In genomic region chr5:122507581-122507980, GRCh38 we compare ENCODE assay signal across 17 cellular contexts.
A peak's percentile ranks its signal among the peaks of the same experiment; 100 is the strongest.
DNase-seq lines count a peak whose midpoint lies in the region; ATAC-seq, FAIRE-seq and TF ChIP-seq lines count a peak whose summit lies in the region.
"Had no signal": no experiment of that assay in that cellular context is flagged by ENCODE, and none has a peak within 500 bp of the region (broad histone marks: within the 10 kb centered on the region; RNA-seq: fewer than 3 reads in every experiment).

No MANE protein-coding gene starts in this region.

- H2AFZ ChIP-seq in HepG2 (ENCODE audit: low read length), result no peak overlapping the region

- H3K27me3 ChIP-seq in bronchial epithelial cell (ENCODE audit: control insufficient read depth, insufficient read depth, low read length) (no peaks in the 10 kb centered on the region), HepG2 (ENCODE audit: control insufficient read depth in 1 of 2, insufficient read depth in 2 of 2, low read length in 2 of 2) (no peaks in the 10 kb centered on the region)
- H3K27me3 ChIP-seq: SJSA1 had no signal

- H3K36me3 ChIP-seq in bronchial epithelial cell (ENCODE audit: control insufficient read depth, insufficient read depth, low read length) (no peaks in the 10 kb centered on the region), HepG2 (replicated peaks in 1 of 2; ENCODE audit: control insufficient read depth in 1 of 2, insufficient read depth in 2 of 2, low read length in 2 of 2) (no peaks in the 10 kb centered on the region)
- H3K36me3 ChIP-seq: SJSA1 had no signal

- in situ Hi-C loops in HepG2 (cut with HindIII; ENCODE audit: extremely low pct_ligation_motif_present, low pct_unique_long_range_greater_than_20kb), result loop anchor here (25.0 kb wide), 1 partner anchor 1105 kb away; no protein-coding TSS in a partner anchor

- CTCF ChIA-PET in HepG2 (lab: Yijun Ruan, JAX; ENCODE audit: low intra/inter-chr PET ratio, low total read pairs), result no interaction called here

- no peaks in the 10 kb centered on the region for H3K9me3 ChIP-seq in HepG2 (ENCODE audit: low read length)
- H3K9me3 ChIP-seq: Caco-2, SJSA1 had no signal

- H3K9ac ChIP-seq in HepG2 (ENCODE audit: insufficient read depth, low read depth, low read length), result no peak overlapping the region

- intact Hi-C loops in HepG2 (cut with micrococcal nuclease; ENCODE audit: unreplicated experiment), result no loop called here

- H3K4me3 ChIP-seq in bronchial epithelial cell (ENCODE audit: low read depth, low read length) (no peak overlapping the region), HepG2 (replicated peaks in 1 of 3; ENCODE audit: insufficient read depth in 1 of 3, low read depth in 2 of 3, low read length in 3 of 3) (no peak overlapping the region)
- H3K4me3 ChIP-seq: SJSA1 had no signal

- POLR2A ChIA-PET in HepG2 (lab: Yijun Ruan, JAX), result no interaction called here

- TF ChIP-seq CTCF in bronchial epithelial cell (IDR thresholded peaks at IDR 0.05; ENCODE audit: insufficient read depth, low read length, severe bottlenecking) (no peak), HepG2 (CRISPR knock-in tag; IDR thresholded peaks at IDR 0.05) (no peak)

- H3K4me1 ChIP-seq in HepG2 (ENCODE audit: insufficient read depth, low read length), result no peaks in the 10 kb centered on the region; the same call in 1 of the 2 replicates
- H3K4me1 ChIP-seq: Caco-2, SJSA1 had no signal

- no TSS peak for BruUV-seq in HepG2 (replicated peaks; lab: Mats Ljungman, UMichigan)

- no peaks in the 10 kb centered on the region for H3K79me2 ChIP-seq in HepG2 (ENCODE audit: insufficient read depth, low read length)

- peak; percentile 10 for DNase-seq in ELR (ENCODE audit: low read depth)
- peak; percentile 17 for DNase-seq in M059J (ENCODE audit: low read depth)
- peak; percentile 72 for DNase-seq in bronchial epithelial cell (ENCODE audit: low read depth)
- DNase-seq in HepG2 (ENCODE audit: low spot score), result no peak
- no peak for DNase-seq in globus pallidus (ENCODE audit: low spot score)
- no peak for DNase-seq in CD1c-positive myeloid dendritic cell (ENCODE audit: extremely low spot score)
- DNase-seq: ACHN; AML-193; Caco-2; CD4-positive, CD25-positive, alpha-beta regulatory T cell; DMS153; NCI-H187; NCI-H345; NCI-H526 treated with DMSO at 0.1 percent for 48 hours; NK-92 treated with Interleukin-12 subunit alpha and Interleukin-12 subunit beta, amount 100 ng/mL, for 24 hours had no signal

- H3K4me2 ChIP-seq in HepG2 (ENCODE audit: low read depth, low read length), result no peak overlapping the region

- TF ChIP-seq RAD21 in HepG2 (CRISPR knock-in tag; IDR thresholded peaks at IDR 0.05), result no peak

- TF ChIP-seq EP300 in HepG2 (IDR thresholded peaks at IDR 0.05; ENCODE audit: low read depth in 2 of 2, low read length in 2 of 2), result no peak
- TF ChIP-seq EP300 in HepG2 (CRISPR knock-in tag; IDR thresholded peaks at IDR 0.05; ENCODE audit: borderline replicate concordance), result no peak

- FAIRE-seq in bronchial epithelial cell (lab: Jason Lieb, UNC) (no peak), HepG2 (lab: Jason Lieb, UNC) (no peak)

- WGBS in HepG2 (ENCODE audit: low lambda C conversion rate), result 16% methylated on average over 5 of the region's 5 CpGs

- no peaks in the 10 kb centered on the region; the same call in 1 of the 2 replicates for H4K20me1 ChIP-seq in HepG2 (ENCODE audit: insufficient read depth, low read length)

- ATAC-seq in HepG2 (no peak), HG02759 (IDR thresholded peaks at IDR 0.05; ENCODE audit: unreplicated experiment) (no peak)

- TF ChIP-seq POLR2A in HepG2 (IDR thresholded peaks at IDR 0.05; ENCODE audit: insufficient read depth in 1 of 2, low read depth in 2 of 2, low read length in 2 of 2), result no peak

- no peak overlapping the region for H3K27ac ChIP-seq in HepG2 (ENCODE audit: extremely low read length, insufficient read depth, low read length)
- H3K27ac ChIP-seq: SJSA1 had no signal

TF ChIP-seq in HepG2, 621 proteins besides CTCF, POLR2A, EP300 and RAD21:
- TF ChIP-seq KLF6 (CRISPR knock-in tag; IDR thresholded peaks at IDR 0.05), result no peak
- no peak for TF ChIP-seq SMARCC2 (IDR thresholded peaks at IDR 0.05)
- TF ChIP-seq ZNF143 (CRISPR knock-in tag; IDR thresholded peaks at IDR 0.05), result 0 out of 2 replicates have a peak, but pooled peaks have one; percentile 33
- TF ChIP-seq MTF2 (CRISPR knock-in tag; IDR thresholded peaks at IDR 0.05; ENCODE audit: borderline replicate concordance), result no peak
- TF ChIP-seq FLYWCH1 (CRISPR knock-in tag; IDR thresholded peaks at IDR 0.05), result no peak
- TF ChIP-seq, protein P1, sequence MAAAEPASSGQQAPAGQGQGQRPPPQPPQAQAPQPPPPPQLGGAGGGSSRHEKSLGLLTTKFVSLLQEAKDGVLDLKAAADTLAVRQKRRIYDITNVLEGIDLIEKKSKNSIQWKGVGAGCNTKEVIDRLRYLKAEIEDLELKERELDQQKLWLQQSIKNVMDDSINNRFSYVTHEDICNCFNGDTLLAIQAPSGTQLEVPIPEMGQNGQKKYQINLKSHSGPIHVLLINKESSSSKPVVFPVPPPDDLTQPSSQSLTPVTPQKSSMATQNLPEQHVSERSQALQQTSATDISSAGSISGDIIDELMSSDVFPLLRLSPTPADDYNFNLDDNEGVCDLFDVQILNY (CRISPR knock-in tag; conservative IDR thresholded peaks at IDR 0.05), result no peak

Comparison
In these comparisons a context has a peak if more than half of its experiments do, and no peak if none do; other contexts are left out.
1. DNase-seq: peak in ELR (single experiment), M059J (single experiment) and bronchial epithelial cell (single experiment); none in HepG2 (single experiment), globus pallidus (single experiment) and CD1c-positive myeloid dendritic cell (single experiment).